8 cellular contexts compared by ENCODE assay signal in genomic region chr14:23160924-23161522, GRCh38. TPM values are rescaled to one million over a fixed set of nuclear protein-coding genes. Genes with fewer than 3 reads are reported as not detected.
DNase-seq lines count a peak whose midpoint lies in the region; ATAC-seq and TF ChIP-seq lines count a peak whose summit lies in the region.

No MANE protein-coding gene starts in this region.

- H3K27ac Mint-ChIP-seq in nephron progenitor cell (peak overlapping the region; percentile 33), immature natural killer cell (peak overlapping the region in 1 of 6 donors; percentile 64)

- H3K9me3 Mint-ChIP-seq in nephron progenitor cell (no peaks in the 10 kb centered on the region), immature natural killer cell (no peaks in the 10 kb centered on the region)

- H3K27me3 Mint-ChIP-seq in nephron progenitor cell (ENCODE audit: low read depth, poor library complexity) (peaks cover under 1% of the 10 kb centered on the region), immature natural killer cell (ENCODE audit: low read depth in 3 of 3) (peaks cover 1 to 14% (median 4%) of the 10 kb centered on the region in 3 donors)

- no peak for TF ChIP-seq CTCF in nephron progenitor cell (IDR thresholded peaks at IDR 0.05)

- H3K4me3 Mint-ChIP-seq in nephron progenitor cell (peak overlapping the region; percentile 44), immature natural killer cell (no peak overlapping the region)

- H3K4me1 Mint-ChIP-seq in nephron progenitor cell (peaks cover 67% of the 10 kb centered on the region), immature natural killer cell (peaks cover 0 to 20% of the 10 kb centered on the region in 2 donors)

- no peak for ATAC-seq in HG03565 (IDR thresholded peaks at IDR 0.05; ENCODE audit: unreplicated experiment)

- H3K36me3 Mint-ChIP-seq in nephron progenitor cell (ENCODE audit: low read depth) (peaks cover 61% of the 10 kb centered on the region), immature natural killer cell (no peaks in the 10 kb centered on the region)

- DNase-seq in DMS79 treated with DMSO at 0.1 percent for 48 hours (lab: John Stamatoyannopoulos, UW), result peak; percentile 63
- DNase-seq in RPMI7951 (ENCODE audit: low read depth), result peak; percentile 57
- peak; percentile 85 for DNase-seq in fibroblast of gingiva (ENCODE audit: low read depth)
- DNase-seq in nephron progenitor cell, result no peak
- no peak for DNase-seq in immature natural killer cell
- no peak for DNase-seq in NAMALWA (ENCODE audit: low spot score)
- DNase-seq in activated CD4-positive, alpha-beta T cell treated with anti-CD3 and anti-CD28 coated beads, Interleukin-2, amount 50 U/mL, for 48 hours, result no peak

RNA-seq across cellular contexts. Expression of gene SLC7A8, which starts 22.4 kb away (rescaled TPM):
- total RNA-seq in RPMI7951 (2014; rRNA removed; shearing (Covaris generic)), result 1.6 and 2.8 TPM in 2 replicates
- under 1 TPM in 1 of 3 donors, not detected in 2; 0.45 TPM for polyA plus RNA-seq in immature natural killer cell

RNA-seq across cellular contexts. Expression of gene CEBPE, which starts 42.0 kb away (rescaled TPM):
- total RNA-seq in RPMI7951 (2014; rRNA removed; shearing (Covaris generic)), result not detected in 2 replicates
- polyA plus RNA-seq in immature natural killer cell, result not detected

RNA-seq across cellular contexts. Expression of gene CIROP, which starts 56.2 kb away (rescaled TPM):
- not detected in 2 replicates for total RNA-seq in RPMI7951 (2014; rRNA removed; shearing (Covaris generic))
- not detected for polyA plus RNA-seq in immature natural killer cell

Comparison
In these comparisons a context has a peak if more than half of its experiments do, and no peak if none do; other contexts are left out.
1. DNase-seq: peak in DMS79 treated with DMSO at 0.1 percent for 48 hours (single experiment), RPMI7951 (single experiment) and fibroblast of gingiva (single experiment); none in nephron progenitor cell (single experiment), immature natural killer cell (0 of 3), NAMALWA (single experiment) and activated CD4-positive, alpha-beta T cell treated with anti-CD3 and anti-CD28 coated beads, Interleukin-2, amount 50 U/mL, for 48 hours (0 of 2).